ENCODE assay signal across 22 cellular contexts in the genomic region with DNA sequence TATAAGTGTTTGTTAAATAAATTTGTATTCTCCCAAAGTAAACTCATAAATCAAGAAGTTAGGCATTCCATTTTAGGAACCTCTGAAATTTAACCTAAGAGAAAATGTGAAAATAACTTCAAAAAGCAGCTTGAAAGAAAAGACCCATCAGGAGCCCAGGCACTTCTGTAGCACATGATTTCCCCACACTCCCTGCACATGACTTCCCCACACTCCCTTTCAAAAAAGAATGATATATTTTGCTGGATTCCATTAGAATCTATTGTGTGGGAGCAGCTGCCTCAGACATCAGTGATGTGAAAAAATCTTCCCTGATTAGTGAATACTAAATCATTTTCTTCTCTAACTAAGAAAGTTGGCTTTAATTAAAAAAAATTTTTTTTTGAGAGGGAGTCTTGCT.
"Had no signal": no experiment of that assay in that cellular context is flagged by ENCODE, and none has a peak within 500 bp of the region (broad histone marks: within the 10 kb centered on the region; RNA-seq: fewer than 3 reads in every experiment).

No MANE protein-coding gene starts in this region.

- H3K4me3 ChIP-seq: dorsolateral prefrontal cortex, gastrocnemius medialis, lung, mucosa of descending colon, prostate gland, sigmoid colon, stomach, thyroid gland, vagina had no signal

- DNase-seq: cortex of kidney; dorsolateral prefrontal cortex; effector CD4-positive, alpha-beta T cell; gastrocnemius medialis; kidney; mesenchymal stem cell; mucosa of descending colon; naive B cell; sigmoid colon; stimulated activated CD4-positive, alpha-beta T cell treated with anti-CD3 and anti-CD28 coated beads, Interleukin-2, amount 100 ng/mL, for 24 hours; stimulated activated CD4-positive, alpha-beta T cell treated with anti-CD3 and anti-CD28 coated beads, Interleukin-4, amount 100 ng/mL, for 24 hours; stimulated activated naive CD4-positive, alpha-beta T cell treated with Interleukin-2 at 50 U/mL for 16 hours; stomach; trophoblast cell had no signal

- ATAC-seq: esophagus mucosa; gastrocnemius medialis; left lobe of liver; natural killer cell treated with Interleukin-12 subunit alpha and Interleukin-12 subunit beta and Interleukin-15 and Interleukin-18, amount 100 ng/mL, for 72 hours; stimulated activated effector memory CD8-positive, alpha-beta T cell treated with anti-CD3 and anti-CD28 coated beads, Interleukin-12 subunit alpha, Interleukin-12 subunit beta, amount 100 ng/mL, for 72 hours had no signal
